In the genomic region with DNA sequence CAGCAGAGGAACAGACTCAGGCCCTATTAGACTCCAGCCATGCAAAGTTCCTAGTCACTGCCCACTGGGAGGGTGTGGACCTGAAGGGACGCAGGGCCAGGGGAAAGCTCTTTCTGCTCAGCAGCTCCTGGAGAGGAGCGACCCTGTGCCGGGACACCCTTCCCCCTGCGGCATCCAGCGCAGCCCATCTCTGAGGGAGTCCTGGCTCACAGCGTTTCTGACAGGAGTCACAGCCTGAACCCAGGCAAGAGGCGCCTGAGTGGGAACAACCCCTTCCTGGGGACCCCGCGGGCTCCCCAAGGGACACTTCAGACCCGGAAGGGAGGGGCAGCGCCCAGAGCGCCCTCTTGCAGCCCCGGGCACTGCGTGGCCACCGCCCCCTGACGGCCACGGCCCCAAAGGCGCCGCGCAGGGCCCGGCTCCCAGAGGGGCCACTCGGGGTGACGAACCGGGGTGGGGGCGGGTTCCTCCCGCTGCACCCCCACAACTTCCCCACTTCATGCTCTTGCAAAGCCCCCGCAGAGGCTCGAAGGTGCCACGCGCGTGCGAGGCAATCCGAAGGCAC, we compare ENCODE assay signal across 8 cellular contexts. TPM values are rescaled to one million over a fixed set of nuclear protein-coding genes. Genes with fewer than 3 reads are reported as not detected.
DNase-seq lines count a peak whose midpoint lies in the region; ATAC-seq and TF ChIP-seq lines count a peak whose summit lies in the region.

No MANE protein-coding gene starts in this region.

- no peak overlapping the region for H2BK15ac ChIP-seq in IMR-90 (ENCODE audit: low read depth, low read length)

- H4K91ac ChIP-seq in IMR-90 (ENCODE audit: insufficient read depth, low read depth, low read length) = peak overlapping the region; percentile 99; the same call in 1 of the 2 replicates

- intact Hi-C loops in CD4-positive, alpha-beta memory T cell (cut with micrococcal nuclease) = loop anchor here (2.0 to 5.0 kb wide), 2 partner anchors 13 to 218 kb away; a partner anchor contains a TSS
- intact Hi-C loops in IMR-90 (cut with micrococcal nuclease) = loop anchor here (5.0 kb wide), 1 partner anchor 418 kb away; a partner anchor contains a TSS
- intact Hi-C loops in activated CD8-positive, alpha-beta T cell treated with anti-CD3 and anti-CD28 coated beads for 36 hours (cut with micrococcal nuclease) = no loop called here

- no peaks in the 10 kb centered on the region for H3K27me3 ChIP-seq in CD4-positive, alpha-beta memory T cell (ENCODE audit: insufficient read depth, low read length)
- H3K27me3 ChIP-seq in IMR-90 (ENCODE audit: control insufficient read depth, insufficient read depth, low read length) (no peaks in the 10 kb centered on the region), esophagus (ENCODE audit: control insufficient read depth in 1 of 2, insufficient read depth in 2 of 2, low read length in 2 of 2) (no peaks in the 10 kb centered on the region)

- no peak; the same call in 1 of the 2 replicates for TF ChIP-seq POLR2A in IMR-90 (IDR thresholded peaks at IDR 0.05; ENCODE audit: low read depth, low read length)

- H3K36me3 ChIP-seq in CD4-positive, alpha-beta memory T cell (ENCODE audit: insufficient read depth, low read length) = no peaks in the 10 kb centered on the region
- H3K36me3 ChIP-seq in IMR-90 (ENCODE audit: control insufficient read depth, insufficient read depth, low read length) = peaks cover 17% of the 10 kb centered on the region; the same call in 1 of the 2 replicates
- peaks cover 0 to 12% of the 10 kb centered on the region in 2 donors for H3K36me3 ChIP-seq in esophagus (ENCODE audit: control insufficient read depth in 2 of 2, insufficient read depth in 2 of 2, low read length in 1 of 2)

- no peak overlapping the region for H2BK20ac ChIP-seq in IMR-90 (ENCODE audit: low read depth, low read length)

- peak overlapping the region; percentile 96 for H2AK9ac ChIP-seq in IMR-90 (replicated peaks; ENCODE audit: low read depth, low read length, poor library complexity)

- peak; percentile 20 for ATAC-seq in GM19397 (IDR thresholded peaks at IDR 0.05; ENCODE audit: unreplicated experiment)
- peak; percentile 16 for ATAC-seq in IMR-90 (ENCODE audit: low read depth)
- no peak for ATAC-seq in activated CD8-positive, alpha-beta T cell treated with anti-CD3 and anti-CD28 coated beads for 36 hours
- ATAC-seq in HG03439 (IDR thresholded peaks at IDR 0.05; ENCODE audit: unreplicated experiment) = no peak

- no TSS peak for BruUV-seq in IMR-90 (replicated peaks; lab: Mats Ljungman, UMichigan)

- peak in 2 of 5 donors; percentile 28 to 60 for DNase-seq in CD4-positive, alpha-beta memory T cell
- DNase-seq in IMR-90 = no peak
- DNase-seq in activated CD8-positive, alpha-beta T cell treated with anti-CD3 and anti-CD28 coated beads for 36 hours = no peak
- DNase-seq in myocyte (ENCODE audit: low read depth) = peak; percentile 50
- DNase-seq in NCI-H2107 (lab: John Stamatoyannopoulos, UW) = no peak

- no peaks in the 10 kb centered on the region for H3K9me3 ChIP-seq in CD4-positive, alpha-beta memory T cell (ENCODE audit: control insufficient read depth in 1 of 2, low read length in 2 of 2)
- no peaks in the 10 kb centered on the region for H3K9me3 ChIP-seq in IMR-90 (ENCODE audit: control insufficient read depth, insufficient read depth, low read length)
- no peaks in the 10 kb centered on the region for H3K9me3 ChIP-seq in esophagus (ENCODE audit: control insufficient read depth in 2 of 2, insufficient read depth in 1 of 2, low read depth in 1 of 2, low read length in 1 of 2)

- peak overlapping the region; percentile 34 to 79 for H3K4me3 ChIP-seq in CD4-positive, alpha-beta memory T cell (ENCODE audit: low read length in 2 of 2)
- H3K4me3 ChIP-seq in IMR-90 (ENCODE audit: insufficient read depth, low read depth, low read length) = peak overlapping the region; percentile 94
- H3K4me3 ChIP-seq in esophagus (ENCODE audit: low read depth in 1 of 2, low read length in 2 of 2) = peak overlapping the region; percentile 78 to 92

- H3K27me3 Mint-ChIP-seq in CD4-positive, alpha-beta memory T cell = no peaks in the 10 kb centered on the region
- H3K27me3 Mint-ChIP-seq in activated CD8-positive, alpha-beta T cell treated with anti-CD3 and anti-CD28 coated beads for 36 hours = no peaks in the 10 kb centered on the region

- peak overlapping the region; percentile 99 for H3K4ac ChIP-seq in IMR-90 (ENCODE audit: low read depth, low read length)

- peaks cover 12% of the 10 kb centered on the region for H3K9me1 ChIP-seq in IMR-90 (ENCODE audit: insufficient read depth, low read length)

- peak overlapping the region; percentile 95 for H2BK5ac ChIP-seq in IMR-90 (ENCODE audit: low read depth, low read length, poor library complexity, severe bottlenecking)

- POLR2A ChIA-PET in CD4-positive, alpha-beta memory T cell (lab: Charles Lee; ENCODE audit: partially characterized antibody) = interaction anchor here (0.9 to 4.5 kb wide), 13 partner anchors 12 to 297 kb away, joined by 3 to 31 read pairs (median 8); a partner anchor contains a TSS
- POLR2A ChIA-PET in IMR-90 (lab: Charles Lee; ENCODE audit: unreplicated experiment) = no interaction called here
- POLR2A ChIA-PET in activated CD8-positive, alpha-beta T cell treated with anti-CD3 and anti-CD28 coated beads for 36 hours (lab: Charles Lee) = interaction anchor here (1.2 to 2.1 kb wide), 3 partner anchors 13 to 54 kb away, joined by 3 to 8 read pairs (median 3); no protein-coding TSS in a partner anchor

- peak overlapping the region; percentile 97 to 98; a peak in 3 of 4 replicates for H4K8ac ChIP-seq in IMR-90 (ENCODE audit: low read depth in 2 of 2, low read length in 2 of 2)

- peak overlapping the region; percentile 100 for H3K9ac ChIP-seq in IMR-90 (ENCODE audit: low read depth, low read length)

- peak overlapping the region; percentile 89 for H3K4me2 ChIP-seq in IMR-90 (ENCODE audit: low read depth, low read length)

- peak overlapping the region; percentile 98 for H2AK5ac ChIP-seq in IMR-90 (ENCODE audit: low read depth, low read length)

- peaks cover 0 to 6% of the 10 kb centered on the region in 2 donors for H3K36me3 Mint-ChIP-seq in CD4-positive, alpha-beta memory T cell
- no peaks in the 10 kb centered on the region for H3K36me3 Mint-ChIP-seq in activated CD8-positive, alpha-beta T cell treated with anti-CD3 and anti-CD28 coated beads for 36 hours (ENCODE audit: low read depth)

- WGBS in IMR-90 (ENCODE audit: extremely low coverage in 2 of 2, insufficient read length in 1 of 2), 2 experiments = 1% methylated on average over 17 of the region's 33 CpGs; no CpG with 5 or more reads in 1 of the 2 experiments
- WGBS in esophagus, 2 donors = 1% methylated on average over 28 to 33 of the region's 33 CpGs

- peak overlapping the region; percentile 76 to 88 (median 82) for H3K4me3 Mint-ChIP-seq in CD4-positive, alpha-beta memory T cell
- H3K4me3 Mint-ChIP-seq in activated CD8-positive, alpha-beta T cell treated with anti-CD3 and anti-CD28 coated beads for 36 hours = peak overlapping the region; percentile 81

- H3K4me1 Mint-ChIP-seq in CD4-positive, alpha-beta memory T cell = peaks cover 10 to 54% (median 29%) of the 10 kb centered on the region in 4 donors
- H3K4me1 Mint-ChIP-seq in activated CD8-positive, alpha-beta T cell treated with anti-CD3 and anti-CD28 coated beads for 36 hours (ENCODE audit: low read depth) = peaks cover 31% of the 10 kb centered on the region

- peak overlapping the region; percentile 14 for H4K5ac ChIP-seq in IMR-90 (ENCODE audit: low read depth, low read length)

- CTCF ChIA-PET in CD4-positive, alpha-beta memory T cell (lab: Charles Lee; ENCODE audit: partially characterized antibody) = interaction anchor here (1.0 to 1.5 kb wide), 4 partner anchors 24 to 170 kb away, joined by 3 to 6 read pairs (median 4); a partner anchor contains a TSS
- CTCF ChIA-PET in IMR-90 (lab: Yijun Ruan, JAX) = no interaction called here
- CTCF ChIA-PET in activated CD8-positive, alpha-beta T cell treated with anti-CD3 and anti-CD28 coated beads for 36 hours (lab: Charles Lee) = interaction anchor here (0.7 to 1.7 kb wide), 3 partner anchors 11 to 241 kb away, joined by 3 to 13 read pairs (median 3); no protein-coding TSS in a partner anchor

- H3K14ac ChIP-seq in IMR-90 (replicated peaks; ENCODE audit: low read depth, low read length) = peak overlapping the region; percentile 98

- H3K27ac ChIP-seq in CD4-positive, alpha-beta memory T cell (ENCODE audit: low read depth, low read length) = peak overlapping the region; percentile 87
- peak overlapping the region; percentile 99 for H3K27ac ChIP-seq in IMR-90 (ENCODE audit: insufficient read depth, low read length)
- H3K27ac ChIP-seq in esophagus (ENCODE audit: low read depth in 2 of 2, low read length in 1 of 2) = peak overlapping the region; percentile 91 to 95

- peak; percentile 40 for TF ChIP-seq CTCF in IMR-90 (conservative IDR thresholded peaks at IDR 0.05; ENCODE audit: low read depth, low read length)
- TF ChIP-seq CTCF in activated CD8-positive, alpha-beta T cell treated with anti-CD3 and anti-CD28 coated beads for 36 hours (IDR thresholded peaks at IDR 0.05) = peak; percentile 40

- H3K79me1 ChIP-seq in IMR-90 (ENCODE audit: low read depth in 1 of 2, low read length in 2 of 2) = peaks cover 4 to 51% of the 10 kb centered on the region in 2 experiments; a peak in 2 of 4 replicates

- peaks cover 41% of the 10 kb centered on the region for H4K20me1 ChIP-seq in IMR-90 (ENCODE audit: insufficient read depth, low read length)

- peaks cover 43% of the 10 kb centered on the region for H3K4me1 ChIP-seq in CD4-positive, alpha-beta memory T cell (ENCODE audit: insufficient read depth, low read length)
- H3K4me1 ChIP-seq in IMR-90 (ENCODE audit: control insufficient read depth, insufficient read depth, low read length) = peaks cover 30% of the 10 kb centered on the region
- peaks cover 20 to 44% of the 10 kb centered on the region in 2 donors for H3K4me1 ChIP-seq in esophagus (ENCODE audit: control insufficient read depth in 2 of 2, insufficient read depth in 2 of 2, low read length in 1 of 2)

- peak overlapping the region in 6 of 7 donors; percentile 47 to 85 (median 73) for H3K27ac Mint-ChIP-seq in CD4-positive, alpha-beta memory T cell
- peak overlapping the region; percentile 59 for H3K27ac Mint-ChIP-seq in activated CD8-positive, alpha-beta T cell treated with anti-CD3 and anti-CD28 coated beads for 36 hours

- peak; percentile 6; the same call in 1 of the 2 replicates for TF ChIP-seq RAD21 in IMR-90 (IDR thresholded peaks at IDR 0.05; ENCODE audit: low read length)

- peak overlapping the region; percentile 89; the same call in 1 of the 2 replicates for H3K56ac ChIP-seq in IMR-90 (ENCODE audit: extremely low read depth, insufficient read depth, low read length)

- H3K9me3 Mint-ChIP-seq in CD4-positive, alpha-beta memory T cell = peaks cover 0 to 2% (median 0%) of the 10 kb centered on the region in 8 donors
- no peaks in the 10 kb centered on the region for H3K9me3 Mint-ChIP-seq in activated CD8-positive, alpha-beta T cell treated with anti-CD3 and anti-CD28 coated beads for 36 hours

- dilution Hi-C loops in IMR-90 (cut with HindIII; ENCODE audit: low sequenced_read_pairs, unreplicated experiment) = no loop called here

- peak overlapping the region; percentile 97 for H2AFZ ChIP-seq in IMR-90 (replicated peaks; ENCODE audit: low read length, poor library complexity)

- H2BK120ac ChIP-seq in IMR-90 (ENCODE audit: low read depth, low read length) = no peak overlapping the region

- peak overlapping the region; percentile 16; the same call in 1 of the 2 replicates for H3K18ac ChIP-seq in IMR-90 (ENCODE audit: low read depth, low read length)

- in situ Hi-C loops in IMR-90 (cut with MboI; ENCODE audit: low sequenced_read_pairs) = no loop called here

- H3K23ac ChIP-seq in IMR-90 (ENCODE audit: low read depth, low read length) = peak overlapping the region; percentile 94; the same call in 1 of the 2 replicates

RNA-seq across cellular contexts. Expression of a gene that starts 0.9 kb away (rescaled TPM):
- total RNA-seq in CD4-positive, alpha-beta memory T cell = 10 to 100 TPM; 53.7 to 55.1 TPM
- 10 to 100 TPM; 26.2 to 31.8 TPM for polyA plus RNA-seq in CD4-positive, alpha-beta memory T cell
- 16.7 and 18.3 TPM in 2 replicates for total RNA-seq in IMR-90 (2012; rRNA removed)
- polyA plus RNA-seq in IMR-90 (2012; rRNA removed) = 54.7 and 58.6 TPM in 2 replicates
- 19.8 and 55.6 TPM in 2 replicates for polyA plus RNA-seq in IMR-90 (2012; cell fraction: cytosol; rRNA removed)
- polyA plus RNA-seq in IMR-90 (2012; cell fraction: nucleus; rRNA removed; ENCODE audit: low replicate concordance) = 178 and 412 TPM in 2 replicates
- 10 to 100 TPM; 31.5 to 32.6 TPM for total RNA-seq in activated CD8-positive, alpha-beta T cell treated with anti-CD3 and anti-CD28 coated beads for 36 hours
- 10 to 100 TPM; 40.6 to 47.3 TPM for polyA plus RNA-seq in esophagus
- total RNA-seq in myocyte = 19.9 and 22.3 TPM in 2 replicates
- polyA plus RNA-seq in myocyte (2012) = 33.8 TPM

RNA-seq across cellular contexts. Expression of a gene that starts 14.4 kb away (rescaled TPM):
- 10 to 100 TPM; 20.7 to 22.0 TPM for total RNA-seq in CD4-positive, alpha-beta memory T cell
- 1 to 10 TPM in 1 of 2 donors, under 1 TPM in 1; 0.20 to 1.7 TPM for polyA plus RNA-seq in CD4-positive, alpha-beta memory T cell
- total RNA-seq in IMR-90 (2012; rRNA removed) (6.4 and 6.5 TPM in 2 replicates), myocyte (17.8 and 23.2 TPM in 2 replicates)
- polyA plus RNA-seq in IMR-90 (2012; rRNA removed) (15.6 and 15.9 TPM in 2 replicates), esophagus (10 to 100 TPM; 10.1 to 18.3 TPM)
- 7.2 and 13.4 TPM in 2 replicates for polyA plus RNA-seq in IMR-90 (2012; cell fraction: cytosol; rRNA removed)
- 50.2 and 83.0 TPM in 2 replicates for polyA plus RNA-seq in IMR-90 (2012; cell fraction: nucleus; rRNA removed; ENCODE audit: low replicate concordance)
- 1 to 10 TPM; 7.5 to 8.6 TPM for total RNA-seq in activated CD8-positive, alpha-beta T cell treated with anti-CD3 and anti-CD28 coated beads for 36 hours
- 23.9 TPM for polyA plus RNA-seq in myocyte (2012)

RNA-seq across cellular contexts. Expression of a gene that starts 24.1 kb away (rescaled TPM):
- 1 to 10 TPM; 7.4 to 7.5 TPM for total RNA-seq in CD4-positive, alpha-beta memory T cell
- 10 to 100 TPM in 1 of 2 donors, 1 to 10 TPM in 1; 9.7 to 13.0 TPM for polyA plus RNA-seq in CD4-positive, alpha-beta memory T cell
- total RNA-seq in IMR-90 (2012; rRNA removed) (0.54 and 0.56 TPM in 2 replicates), myocyte (1.1 and 9.2 TPM in 2 replicates)
- polyA plus RNA-seq in IMR-90 (2012; rRNA removed) (4.0 and 4.1 TPM in 2 replicates), esophagus (10 to 100 TPM in 1 of 2 donors, 1 to 10 TPM in 1; 9.4 to 13.1 TPM)
- 3.9 and 4.6 TPM in 2 replicates for polyA plus RNA-seq in IMR-90 (2012; cell fraction: cytosol; rRNA removed)
- 14.1 and 23.9 TPM in 2 replicates for polyA plus RNA-seq in IMR-90 (2012; cell fraction: nucleus; rRNA removed; ENCODE audit: low replicate concordance)
- total RNA-seq in activated CD8-positive, alpha-beta T cell treated with anti-CD3 and anti-CD28 coated beads for 36 hours = 10 to 100 TPM; 17.4 to 17.5 TPM
- polyA plus RNA-seq in myocyte (2012) = 2.7 TPM

RNA-seq across cellular contexts. Expression of a gene that starts 25.6 kb away (rescaled TPM):
- total RNA-seq in CD4-positive, alpha-beta memory T cell = 10 to 100 TPM; 86.4 to 88.7 TPM
- 100 to 1,000 TPM in 1 of 2 donors, 10 to 100 TPM in 1; 63.8 to 101 TPM for polyA plus RNA-seq in CD4-positive, alpha-beta memory T cell
- total RNA-seq in IMR-90 (2012; rRNA removed) (68.6 and 71.3 TPM in 2 replicates), myocyte (42.4 and 49.4 TPM in 2 replicates)
- polyA plus RNA-seq in IMR-90 (2012; rRNA removed) (38.5 and 43.5 TPM in 2 replicates), esophagus (10 to 100 TPM; 24.6 to 39.0 TPM)
- 32.3 and 36.0 TPM in 2 replicates for polyA plus RNA-seq in IMR-90 (2012; cell fraction: cytosol; rRNA removed)
- 27.2 and 30.1 TPM in 2 replicates for polyA plus RNA-seq in IMR-90 (2012; cell fraction: nucleus; rRNA removed; ENCODE audit: low replicate concordance)
- 10 to 100 TPM; 53.0 to 55.5 TPM for total RNA-seq in activated CD8-positive, alpha-beta T cell treated with anti-CD3 and anti-CD28 coated beads for 36 hours
- polyA plus RNA-seq in myocyte (2012) = 64.3 TPM

Comparison
In these comparisons a context has a peak if more than half of its experiments do, and no peak if none do; other contexts are left out.
1. ATAC-seq: peak in GM19397 (single experiment) and IMR-90 (single experiment); none in activated CD8-positive, alpha-beta T cell treated with anti-CD3 and anti-CD28 coated beads for 36 hours (single experiment) and HG03439 (single experiment).
2. Peak in every context shown above with its lines, with median percentiles within 50 percentile points of each other: H3K27ac ChIP-seq and H3K4me3 ChIP-seq.